In genomic region chr10:25068152-25069058, GRCh38 we compare ENCODE assay signal across 2 cellular contexts.
TF ChIP-seq lines count a peak whose summit lies in the region.

No MANE protein-coding gene starts in this region.

TF ChIP-seq in HEK293, 187 proteins besides CTCF, POLR2A, EP300 and RAD21 (continued from another document and continues in another):
- TF ChIP-seq PRDM10 (tag by site-specific recombination; IDR thresholded peaks at IDR 0.05) (no peak), ZNF596 (tag by site-specific recombination; IDR thresholded peaks at IDR 0.05) (no peak), PATZ1 (tag by site-specific recombination; IDR thresholded peaks at IDR 0.05) (no peak), ZBTB21 (tag by site-specific recombination; IDR thresholded peaks at IDR 0.05) (peak; percentile 75), ZNF423 (tag by site-specific recombination; IDR thresholded peaks at IDR 0.05) (no peak), ZFP69B (tag by site-specific recombination; IDR thresholded peaks at IDR 0.05) (no peak), ZNF24 (tag by site-specific recombination; IDR thresholded peaks at IDR 0.05) (0 out of 2 replicates have a peak, but pooled peaks have one; percentile 58), PRDM6 (tag by site-specific recombination; IDR thresholded peaks at IDR 0.05) (peak; percentile 31; the same call in 1 of the 2 replicates), ZNF202 (tag by site-specific recombination; IDR thresholded peaks at IDR 0.05; ENCODE audit: borderline replicate concordance) (no peak), ZNF398 (tag by site-specific recombination; IDR thresholded peaks at IDR 0.05) (peak; percentile 51; the same call in 1 of the 2 replicates), TRIM28 (IDR thresholded peaks at IDR 0.05; ENCODE audit: borderline replicate concordance, low read length) (peak; percentile 81; the same call in 1 of the 2 replicates), ZNF133 (tag by site-specific recombination; IDR thresholded peaks at IDR 0.05) (no peak), SETDB1 (IDR thresholded peaks at IDR 0.05; ENCODE audit: insufficient read length, low read length) (peak; percentile 20), ZNF324 (tag by site-specific recombination; IDR thresholded peaks at IDR 0.05) (0 out of 2 replicates have a peak, but pooled peaks have one; percentile 33), ZNF394 (tag by site-specific recombination; IDR thresholded peaks at IDR 0.05; ENCODE audit: borderline replicate concordance) (no peak), YY1 (tag by site-specific recombination; IDR thresholded peaks at IDR 0.05) (no peak), ZNF274 (IDR thresholded peaks at IDR 0.05; ENCODE audit: low read length) (no peak), ZNF274 (tag by site-specific recombination; IDR thresholded peaks at IDR 0.05; ENCODE audit: borderline replicate concordance) (no peak), ZNF549 (tag by site-specific recombination; IDR thresholded peaks at IDR 0.05) (no peak), ZSCAN16 (tag by site-specific recombination; IDR thresholded peaks at IDR 0.05) (no peak), KLF9 (tag by site-specific recombination; IDR thresholded peaks at IDR 0.05; ENCODE audit: low read depth) (no peak)

TF ChIP-seq in GM12878, 131 proteins besides CTCF, POLR2A, EP300 and RAD21 (continued from another document):
- TF ChIP-seq CEBPZ (IDR thresholded peaks at IDR 0.05; ENCODE audit: low read depth, low read length) = no peak
- no peak for TF ChIP-seq SRF (IDR thresholded peaks at IDR 0.05; ENCODE audit: low read depth in 2 of 2, low read length in 2 of 2)
- no peak for TF ChIP-seq FOXK2 (IDR thresholded peaks at IDR 0.05)
- peak; percentile 83 for TF ChIP-seq ATF7 (IDR thresholded peaks at IDR 0.05; ENCODE audit: low read depth)
- TF ChIP-seq CBX3 (IDR thresholded peaks at IDR 0.05; ENCODE audit: borderline replicate concordance, low read depth) = no peak
- no peak for TF ChIP-seq LARP7 (IDR thresholded peaks at IDR 0.05)
